ENCODE assay signal across 8 cellular contexts in genomic region chr16:88451586-88452484, GRCh38. TPM values are rescaled to one million over a fixed set of nuclear protein-coding genes. Genes with fewer than 3 reads are reported as not detected.
DNase-seq lines count a peak whose midpoint lies in the region; ATAC-seq and TF ChIP-seq lines count a peak whose summit lies in the region.

No MANE protein-coding gene starts in this region.

- DNase-seq in CD4-positive, alpha-beta memory T cell: peak in 1 of 5 donors; percentile 66
- no peak for DNase-seq in LNCaP clone FGC (ENCODE audit: low read depth)
- no peak for DNase-seq in MCF 10A (ENCODE audit: unreplicated experiment)
- no peak for DNase-seq in germinal center (ENCODE audit: low spot score)
- DNase-seq in NCI-H1092 (lab: John Stamatoyannopoulos, UW): no peak

- no peaks in the 10 kb centered on the region for H3K9me3 ChIP-seq in CD4-positive, alpha-beta memory T cell (ENCODE audit: control insufficient read depth in 1 of 2, low read length in 2 of 2)
- peaks cover 4% of the 10 kb centered on the region for H3K9me3 ChIP-seq in neutrophil

- intact Hi-C loops in CD4-positive, alpha-beta memory T cell (cut with micrococcal nuclease): loop anchor here (1.0 to 5.0 kb wide), 2 partner anchors 118 to 1060 kb away; partner anchors contain the start of genes MAP1LC3B and ZC3H18
- intact Hi-C loops in MCF 10A (cut with micrococcal nuclease): no loop called here

- H3K27me3 ChIP-seq in CD4-positive, alpha-beta memory T cell (ENCODE audit: insufficient read depth, low read length): no peaks in the 10 kb centered on the region
- peaks cover 99% of the 10 kb centered on the region for H3K27me3 ChIP-seq in neutrophil

- no peak for ATAC-seq in HG02623 (IDR thresholded peaks at IDR 0.05; ENCODE audit: unreplicated experiment)
- ATAC-seq in GM19324 (IDR thresholded peaks at IDR 0.05; ENCODE audit: low FRiP score, unreplicated experiment): no peak

- peak overlapping the region; percentile 40 for H3K27ac ChIP-seq in CD4-positive, alpha-beta memory T cell (ENCODE audit: low read depth, low read length)
- peak overlapping the region; percentile 18 for H3K27ac ChIP-seq in neutrophil

- H3K4me1 ChIP-seq in CD4-positive, alpha-beta memory T cell (ENCODE audit: insufficient read depth, low read length): peaks cover 20% of the 10 kb centered on the region
- H3K4me1 ChIP-seq in neutrophil (ENCODE audit: control insufficient read depth in 1 of 2, insufficient read depth in 1 of 2, low read depth in 1 of 2, low read length in 1 of 2): peaks cover 33 to 41% of the 10 kb centered on the region in 2 experiments

- H3K36me3 ChIP-seq in CD4-positive, alpha-beta memory T cell (ENCODE audit: insufficient read depth, low read length): no peaks in the 10 kb centered on the region
- no peaks in the 10 kb centered on the region for H3K36me3 ChIP-seq in neutrophil

- TF ChIP-seq CTCF in LNCaP clone FGC (IDR thresholded peaks at IDR 0.05; ENCODE audit: control insufficient read depth, extremely low read depth, insufficient read depth) (no peak), MCF 10A (IDR thresholded peaks at IDR 0.05; ENCODE audit: unreplicated experiment) (no peak), neutrophil (IDR thresholded peaks at IDR 0.05) (no peak)

- POLR2A ChIA-PET in CD4-positive, alpha-beta memory T cell (lab: Charles Lee; ENCODE audit: partially characterized antibody): interaction anchor here (1.0 to 2.6 kb wide), 6 partner anchors 18 to 118 kb away, joined by 4 to 16 read pairs (median 6); partner anchors contain the start of gene ZC3H18
- POLR2A ChIA-PET in MCF 10A (lab: Yijun Ruan, JAX): interaction anchor here (0.6 to 1.4 kb wide), 2 partner anchors 118 to 1421 kb away, joined by 3 to 5 read pairs; partner anchors contain the start of gene ZC3H18

- peaks cover 0 to 19% of the 10 kb centered on the region in 2 donors for H3K36me3 Mint-ChIP-seq in CD4-positive, alpha-beta memory T cell
- no peaks in the 10 kb centered on the region for H3K36me3 Mint-ChIP-seq in MCF 10A (ENCODE audit: insufficient read depth, unreplicated experiment)

- H3K27me3 Mint-ChIP-seq in CD4-positive, alpha-beta memory T cell: no peaks in the 10 kb centered on the region
- H3K27me3 Mint-ChIP-seq in MCF 10A (ENCODE audit: insufficient read depth, unreplicated experiment): peaks cover 27% of the 10 kb centered on the region

- peak overlapping the region in 1 of 2 donors; percentile 57 for H3K4me3 ChIP-seq in CD4-positive, alpha-beta memory T cell (ENCODE audit: low read length in 2 of 2)
- peak overlapping the region; percentile 48 for H3K4me3 ChIP-seq in LNCaP clone FGC (ENCODE audit: low read depth, low read length)
- peak overlapping the region in 1 of 2 experiments; percentile 64 for H3K4me3 ChIP-seq in neutrophil (ENCODE audit: low read depth in 1 of 2, low read length in 1 of 2)

- CTCF ChIA-PET in CD4-positive, alpha-beta memory T cell (lab: Charles Lee; ENCODE audit: partially characterized antibody): interaction anchor here (1.1 to 1.5 kb wide), 2 partner anchors 21 to 118 kb away, joined by 3 to 5 read pairs; partner anchors contain the start of gene ZC3H18
- CTCF ChIA-PET in MCF 10A (lab: Yijun Ruan, JAX): interaction anchor here (0.6 to 0.8 kb wide), 3 partner anchors 84 to 715 kb away, joined by 3 to 4 read pairs (median 3); no protein-coding TSS in a partner anchor

- peak overlapping the region; percentile 83 to 91 (median 86) for H3K4me3 Mint-ChIP-seq in CD4-positive, alpha-beta memory T cell
- peak overlapping the region; percentile 87 for H3K4me3 Mint-ChIP-seq in MCF 10A (ENCODE audit: unreplicated experiment)

- peaks cover 9 to 36% (median 17%) of the 10 kb centered on the region in 4 donors for H3K4me1 Mint-ChIP-seq in CD4-positive, alpha-beta memory T cell
- H3K4me1 Mint-ChIP-seq in MCF 10A (ENCODE audit: insufficient read depth, unreplicated experiment): no peaks in the 10 kb centered on the region

- H3K27ac Mint-ChIP-seq in CD4-positive, alpha-beta memory T cell: peak overlapping the region; percentile 35 to 96 (median 92)
- peak overlapping the region; percentile 76 for H3K27ac Mint-ChIP-seq in MCF 10A (ENCODE audit: low read depth, unreplicated experiment)

- BruUV-seq in MCF 10A (replicated peaks; lab: Mats Ljungman, UMichigan): no TSS peak

- H3K9me3 Mint-ChIP-seq in CD4-positive, alpha-beta memory T cell: peaks cover 0 to 1% (median 0%) of the 10 kb centered on the region in 8 donors
- no peaks in the 10 kb centered on the region for H3K9me3 Mint-ChIP-seq in MCF 10A (ENCODE audit: unreplicated experiment)

RNA-seq across cellular contexts. Expression of gene ZFPM1, which starts 1.2 kb away (rescaled TPM):
- 10 to 100 TPM; 19.0 to 20.5 TPM for total RNA-seq in CD4-positive, alpha-beta memory T cell
- under 1 TPM; 0.07 to 0.48 TPM for polyA plus RNA-seq in CD4-positive, alpha-beta memory T cell
- total RNA-seq in MCF 10A (2022): 5.0 and 6.2 TPM in 2 replicates
